Comparison of ENCODE assay signal across 25 cellular contexts in genomic region chr2:65675350-65675749, GRCh38.
A peak's percentile ranks its signal among the peaks of the same experiment; 100 is the strongest.
DNase-seq lines count a peak whose midpoint lies in the region; ATAC-seq, FAIRE-seq and TF ChIP-seq lines count a peak whose summit lies in the region.
"Had no signal": no experiment of that assay in that cellular context is flagged by ENCODE, and none has a peak within 500 bp of the region (broad histone marks: within the 10 kb centered on the region; RNA-seq: fewer than 3 reads in every experiment).

No MANE protein-coding gene starts in this region.

- no peaks in the 10 kb centered on the region for H3K4me1 Mint-ChIP-seq in astrocyte (ENCODE audit: low read depth, unreplicated experiment)
- H3K4me1 Mint-ChIP-seq: CD14-positive monocyte; CD8-positive, alpha-beta memory T cell had no signal

- no peak overlapping the region for H2AFZ ChIP-seq in astrocyte (ENCODE audit: low read depth, low read length)
- H2AFZ ChIP-seq in fibroblast of lung (ENCODE audit: low read length) = no peak overlapping the region
- H2AFZ ChIP-seq: GM23338 had no signal

- POLR2A ChIA-PET in HEK293 (lab: Yijun Ruan, JAX) = no interaction called here

- H3K9me3 Mint-ChIP-seq in astrocyte (ENCODE audit: unreplicated experiment) = peaks cover 11% of the 10 kb centered on the region
- H3K9me3 Mint-ChIP-seq: CD4-positive, alpha-beta T cell had no signal

- H3K4me3 ChIP-seq in HEK293 (ENCODE audit: low read depth, low read length) (no peak overlapping the region), astrocyte (ENCODE audit: insufficient read depth, low read depth, low read length) (no peak overlapping the region), fibroblast of lung (replicated peaks in 1 of 4; ENCODE audit: control extremely low read depth in 1 of 4, insufficient read depth in 1 of 4, low read depth in 3 of 4, low read length in 4 of 4) (no peak overlapping the region), Peyer's patch (no peak overlapping the region)
- H3K4me3 ChIP-seq: A549; BLaER1 treated with 17β-estradiol and CSF1 and Interleukin-3, amounts not matched to agents 10 nM and 100 nM; GM23338 had no signal

- no peak overlapping the region for H3K27ac Mint-ChIP-seq in astrocyte (ENCODE audit: unreplicated experiment)
- H3K27ac Mint-ChIP-seq: CD14-positive monocyte; CD4-positive, alpha-beta T cell; CD8-positive, alpha-beta memory T cell; GM23338; H9; HFFc6 had no signal

- TF ChIP-seq CTCF in HEK293 (tag by site-specific recombination; IDR thresholded peaks at IDR 0.05) = no peak
- no peak for TF ChIP-seq CTCF in astrocyte (IDR thresholded peaks at IDR 0.05; ENCODE audit: insufficient read depth, low read depth, low read length)
- no peak for TF ChIP-seq CTCF in fibroblast of lung (conservative IDR thresholded peaks at IDR 0.05 in 1 of 2, IDR thresholded peaks at IDR 0.05 in 1 of 2; ENCODE audit: low read depth in 1 of 2, low read length in 2 of 2)
- no peak for TF ChIP-seq CTCF in Peyer's patch (IDR thresholded peaks at IDR 0.05)

- H3K27ac ChIP-seq in HEK293 (ENCODE audit: extremely low read depth, low read depth, low read length) (no peak overlapping the region), astrocyte (ENCODE audit: low read depth, low read length) (no peak overlapping the region), fibroblast of lung (ENCODE audit: insufficient read depth, low read length) (no peak overlapping the region), Peyer's patch (no peak overlapping the region)
- H3K27ac ChIP-seq: A549; BLaER1 treated with 17β-estradiol and CSF1 and Interleukin-3, amounts not matched to agents 10 nM and 100 nM had no signal

- no peaks in the 10 kb centered on the region for H3K9me3 ChIP-seq in HEK293 (ENCODE audit: control insufficient read depth, insufficient read depth, low read depth, low read length)
- H3K9me3 ChIP-seq in astrocyte (ENCODE audit: insufficient read depth, low read depth, low read length) = peaks cover 4% of the 10 kb centered on the region
- H3K9me3 ChIP-seq in fibroblast of lung (ENCODE audit: control insufficient read depth, insufficient read depth, low read depth, low read length) = no peaks in the 10 kb centered on the region
- peaks cover 0 to 3% (median 0%) of the 10 kb centered on the region in 4 donors for H3K9me3 ChIP-seq in Peyer's patch
- H3K9me3 ChIP-seq: BE2C had no signal

- in situ Hi-C loops in Caki2 (cut with HindIII; ENCODE audit: low pct_unique_long_range_greater_than_20kb, low sequenced_read_pairs) = no loop called here

- H3K4me3 Mint-ChIP-seq in astrocyte (ENCODE audit: unreplicated experiment) = no peak overlapping the region
- H3K4me3 Mint-ChIP-seq: CD14-positive monocyte; CD4-positive, alpha-beta T cell; CD8-positive, alpha-beta memory T cell; GM23338; H9; HFFc6 had no signal

- H4K20me1 ChIP-seq in astrocyte (ENCODE audit: insufficient read depth, low read length) (no peaks in the 10 kb centered on the region), fibroblast of lung (ENCODE audit: control insufficient read depth, extremely low read depth, insufficient read depth, low read length) (no peaks in the 10 kb centered on the region)
- H4K20me1 ChIP-seq: BLaER1 treated with 17β-estradiol and CSF1 and Interleukin-3, amounts not matched to agents 10 nM and 100 nM had no signal

- CTCF ChIA-PET in HEK293 (lab: Yijun Ruan, JAX) = no interaction called here

- TF ChIP-seq POLR2A in Peyer's patch (IDR thresholded peaks at IDR 0.05) = no peak

- H3K36me3 ChIP-seq in HEK293 (ENCODE audit: control insufficient read depth in 2 of 2, insufficient read depth in 1 of 2, low read length in 2 of 2) (no peaks in the 10 kb centered on the region), astrocyte (ENCODE audit: insufficient read depth, low read length) (no peaks in the 10 kb centered on the region), fibroblast of lung (ENCODE audit: control insufficient read depth, insufficient read depth, low read length) (no peaks in the 10 kb centered on the region), Peyer's patch (no peaks in the 10 kb centered on the region)
- H3K36me3 ChIP-seq: BE2C; BLaER1 treated with 17β-estradiol and CSF1 and Interleukin-3, amounts not matched to agents 10 nM and 100 nM had no signal

- FAIRE-seq in astrocyte (lab: Jason Lieb, UNC) = no peak
- FAIRE-seq: A549, GM12891, GM18507 had no signal

- DNase-seq in Caki2 (ENCODE audit: low read depth) (peak; percentile 17), astrocyte (ENCODE audit: low read depth) (peak; percentile 47), fibroblast of lung (ENCODE audit: low read depth in 2 of 2) (peak; percentile 12 to 55), Peyer's patch (no peak)
- DNase-seq: 8988T; ACHN; AML-193; BE2C; Calu3; CD4-positive, alpha-beta T cell; CD8-positive, alpha-beta memory T cell; DMS79; GF-D8; H9; HFFc6 had no signal

- no peaks in the 10 kb centered on the region for H3K4me1 ChIP-seq in HEK293 (ENCODE audit: control insufficient read depth, insufficient read depth, low read length)
- no peaks in the 10 kb centered on the region for H3K4me1 ChIP-seq in astrocyte (ENCODE audit: insufficient read depth, low read length)
- H3K4me1 ChIP-seq in fibroblast of lung (ENCODE audit: control insufficient read depth, extremely low read depth, insufficient read depth, low read length) = no peaks in the 10 kb centered on the region
- no peaks in the 10 kb centered on the region for H3K4me1 ChIP-seq in Peyer's patch
- H3K4me1 ChIP-seq: A549; BE2C; BLaER1 treated with 17β-estradiol and CSF1 and Interleukin-3, amounts not matched to agents 10 nM and 100 nM had no signal

- no peaks in the 10 kb centered on the region for H3K36me3 Mint-ChIP-seq in astrocyte (ENCODE audit: low read depth, unreplicated experiment)
- H3K36me3 Mint-ChIP-seq: CD14-positive monocyte; CD8-positive, alpha-beta memory T cell had no signal

- H3K4me2 ChIP-seq in astrocyte (ENCODE audit: low read length) (no peak overlapping the region), fibroblast of lung (ENCODE audit: extremely low read depth, insufficient read depth, low read length) (no peak overlapping the region)
- H3K4me2 ChIP-seq: A549; BLaER1 treated with 17β-estradiol and CSF1 and Interleukin-3, amounts not matched to agents 10 nM and 100 nM; GM23338 had no signal

- H3K9ac ChIP-seq in astrocyte (ENCODE audit: low read length) = no peak overlapping the region
- H3K9ac ChIP-seq in fibroblast of lung (ENCODE audit: insufficient read depth, low read length) = no peak overlapping the region
- H3K9ac ChIP-seq: BLaER1 treated with 17β-estradiol and CSF1 and Interleukin-3, amounts not matched to agents 10 nM and 100 nM had no signal

- H3K79me2 ChIP-seq in astrocyte (ENCODE audit: insufficient read depth, low read length) (no peaks in the 10 kb centered on the region), fibroblast of lung (ENCODE audit: control insufficient read depth, insufficient read depth, low read length) (no peaks in the 10 kb centered on the region)

- ATAC-seq in GM21825 (IDR thresholded peaks at IDR 0.05; ENCODE audit: unreplicated experiment) (no peak), GM21737 (IDR thresholded peaks at IDR 0.05; ENCODE audit: unreplicated experiment) (no peak)
- ATAC-seq: A549, GM23338, HCT116 had no signal

- H3K27me3 ChIP-seq in astrocyte (ENCODE audit: insufficient read depth, low read length) (no peaks in the 10 kb centered on the region), fibroblast of lung (ENCODE audit: control insufficient read depth, insufficient read depth, low read length) (no peaks in the 10 kb centered on the region), Peyer's patch (no peaks in the 10 kb centered on the region)
- H3K27me3 ChIP-seq: BE2C; BLaER1 treated with 17β-estradiol and CSF1 and Interleukin-3, amounts not matched to agents 10 nM and 100 nM had no signal

- H3K27me3 Mint-ChIP-seq in astrocyte (ENCODE audit: low read depth, unreplicated experiment) = peaks cover 6% of the 10 kb centered on the region

TF ChIP-seq in HEK293, 187 proteins besides CTCF, POLR2A, EP300 and RAD21 (continues in another document):
- no peak for TF ChIP-seq ZNF843 (tag by site-specific recombination; IDR thresholded peaks at IDR 0.05)
- TF ChIP-seq PRDM4 (tag by site-specific recombination; IDR thresholded peaks at IDR 0.05) = no peak
- no peak for TF ChIP-seq ZNF311 (tag by site-specific recombination; IDR thresholded peaks at IDR 0.05; ENCODE audit: borderline replicate concordance)
- no peak for TF ChIP-seq ZBTB10 (tag by site-specific recombination; IDR thresholded peaks at IDR 0.05)

Comparison
In these comparisons a context has a peak if more than half of its experiments do, and no peak if none do; other contexts are left out.
1. DNase-seq: peak in Caki2 (single experiment), astrocyte (single experiment) and fibroblast of lung (2 of 2); none in Peyer's patch (0 of 3).